Comparison of ENCODE assay signal across 1 cellular context in genomic region chr17:81652901-81653771, GRCh38.
TF ChIP-seq lines count a peak whose summit lies in the region.

No MANE protein-coding gene starts in this region.

TF ChIP-seq in H1, 55 proteins besides CTCF, POLR2A, EP300 and RAD21:
- TF ChIP-seq SUZ12 (IDR thresholded peaks at IDR 0.05; ENCODE audit: low read length) (no peak), YY1 (IDR thresholded peaks at IDR 0.05; ENCODE audit: low read depth, low read length) (no peak), NRF1 (IDR thresholded peaks at IDR 0.05; ENCODE audit: low read depth, low read length) (no peak), ZNF274 (IDR thresholded peaks at IDR 0.05; ENCODE audit: borderline replicate concordance, extremely low read depth, low read length) (no peak), POU5F1 (IDR thresholded peaks at IDR 0.05; ENCODE audit: low read depth, low read length) (no peak), MAFK (IDR thresholded peaks at IDR 0.05; ENCODE audit: low read depth, low read length) (no peak), SRF (IDR thresholded peaks at IDR 0.05; ENCODE audit: low read depth, low read length) (no peak)
